24 cellular contexts compared by ENCODE assay signal in genomic region chr2:62489702-62490101, GRCh38.
"Had no signal": no experiment of that assay in that cellular context is flagged by ENCODE, and none has a peak within 500 bp of the region (broad histone marks: within the 10 kb centered on the region; RNA-seq: fewer than 3 reads in every experiment).

No MANE protein-coding gene starts in this region.

- H3K4me1 ChIP-seq: uterus had no signal

- H3K4me3 ChIP-seq: esophagus squamous epithelium, lower lobe of right lung, pancreas, smooth muscle cell, stomach, testis, transverse colon, upper lobe of right lung, uterus had no signal

- ATAC-seq: effector memory CD8-positive, alpha-beta T cell; lower lobe of right lung; natural killer cell treated with Interleukin-12 subunit alpha and Interleukin-12 subunit beta and Interleukin-15 and Interleukin-18, amount 100 ng/mL, for 72 hours; pancreas; upper lobe of right lung had no signal

- H3K36me3 ChIP-seq: esophagus squamous epithelium, lower lobe of right lung, pancreas, stomach, transverse colon, upper lobe of right lung, uterus had no signal

- DNase-seq: cortex of kidney; effector memory CD8-positive, alpha-beta T cell; erythroblast; esophagus squamous epithelium; immature natural killer cell; islet precursor cell; left colon; left ventricle myocardium superior; lower lobe of right lung; nucleus accumbens; pancreas; retina; stimulated activated CD4-positive, alpha-beta T cell treated with anti-CD3 and anti-CD28 coated beads, Interleukin-12 subunit alpha, Interleukin-12 subunit beta, amount 100 ng/mL, for 4 hours; stimulated activated CD4-positive, alpha-beta T cell treated with anti-CD3 and anti-CD28 coated beads, Interleukin-1b, Interleukin-23, amount 100 ng/mL, for 48 hours; stimulated activated CD4-positive, alpha-beta T cell treated with anti-CD3 and anti-CD28 coated beads, Interleukin-4, amount 100 ng/mL, for 1 hour; stimulated activated CD8-positive, alpha-beta memory T cell treated with anti-CD3 and anti-CD28 coated beads, Interleukin-4, amount 100 ng/mL, for 48 hours; stimulated activated naive CD4-positive, alpha-beta T cell; stomach; testis; transverse colon; upper lobe of right lung; uterus had no signal

- H3K4me2 ChIP-seq: smooth muscle cell had no signal

- H3K27me3 ChIP-seq: esophagus squamous epithelium, pancreas, stomach, testis, transverse colon, upper lobe of right lung, uterus had no signal

- H3K27ac ChIP-seq: lower lobe of right lung, pancreas, stomach, testis, transverse colon, upper lobe of right lung had no signal

- H3K9me3 ChIP-seq: esophagus squamous epithelium, lower lobe of right lung, pancreas, stomach, testis, transverse colon, upper lobe of right lung, uterus had no signal
